In the genomic region with DNA sequence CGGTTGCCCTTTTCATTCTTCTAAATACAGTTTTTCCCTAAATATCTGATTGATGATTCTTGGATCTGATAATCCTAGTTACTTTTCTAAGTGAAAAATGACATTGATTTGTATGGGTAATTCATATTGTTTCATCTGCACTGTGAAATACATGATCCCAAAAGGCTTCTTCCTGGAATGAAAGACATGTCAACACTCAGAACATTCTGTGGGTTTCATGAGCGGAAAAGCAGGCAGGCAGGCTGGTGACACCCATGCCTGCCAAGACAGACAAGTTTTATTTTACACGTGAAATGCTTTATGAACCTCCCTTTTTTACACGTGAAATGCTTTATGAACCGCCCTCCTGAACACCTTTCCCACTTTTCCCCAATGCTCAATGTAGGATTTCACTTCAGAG, we compare ENCODE assay signal across 22 cellular contexts.
"Had no signal": no experiment of that assay in that cellular context is flagged by ENCODE, and none has a peak within 500 bp of the region (broad histone marks: within the 10 kb centered on the region; RNA-seq: fewer than 3 reads in every experiment).

No MANE protein-coding gene starts in this region.

- H3K4me3 ChIP-seq: lung, psoas muscle, right atrium auricular region, spleen, suprapubic skin, thoracic aorta, tibial artery, upper lobe of right lung had no signal

- H3K27me3 ChIP-seq: right atrium auricular region, spleen, suprapubic skin, tibial artery, upper lobe of right lung had no signal

- H3K4me1 ChIP-seq: right atrium auricular region, spleen, suprapubic skin, tibial artery, upper lobe of right lung had no signal

- H3K79me2 ChIP-seq: parathyroid adenoma had no signal

- ATAC-seq: left cardiac atrium; left lobe of liver; naive thymus-derived CD4-positive, alpha-beta T cell; natural killer cell treated with Interleukin-12 subunit alpha and Interleukin-12 subunit beta and Interleukin-15 and Interleukin-18, amount 100 ng/mL, for 72 hours; sciatic nerve; stimulated activated effector memory CD8-positive, alpha-beta T cell treated with anti-CD3 and anti-CD28 coated beads, Interleukin-12 subunit alpha, Interleukin-12 subunit beta, amount 100 ng/mL, for 72 hours; upper lobe of right lung had no signal

- H2AFZ ChIP-seq: parathyroid adenoma had no signal

- H3K27ac ChIP-seq: parathyroid adenoma, psoas muscle, right atrium auricular region, spleen, suprapubic skin, thoracic aorta, tibial artery, upper lobe of right lung had no signal

- H3K9me3 ChIP-seq: psoas muscle, right atrium auricular region, spleen, suprapubic skin, thoracic aorta, tibial artery, upper lobe of right lung had no signal

- H3K36me3 ChIP-seq: right atrium auricular region, spleen, suprapubic skin, thoracic aorta, tibial artery, upper lobe of right lung had no signal

- DNase-seq: hippocampal formation; kidney glomerular epithelial cell; left cardiac atrium; mesendoderm; naive thymus-derived CD4-positive, alpha-beta T cell; psoas muscle; small intestine; spleen; stimulated activated CD4-positive, alpha-beta T cell treated with anti-CD3 and anti-CD28 coated beads, Interleukin-4, amount 100 ng/mL, for 24 hours; stimulated activated naive CD4-positive, alpha-beta T cell; tibial artery; trophoblast cell; upper lobe of right lung had no signal

- H3K9ac ChIP-seq: parathyroid adenoma had no signal
